ENCODE assay signal across 29 cellular contexts in genomic region chr10:1655367-1655766, GRCh38.
"Had no signal": no experiment of that assay in that cellular context is flagged by ENCODE, and none has a peak within 500 bp of the region (broad histone marks: within the 10 kb centered on the region; RNA-seq: fewer than 3 reads in every experiment).

No MANE protein-coding gene starts in this region.

- FAIRE-seq: astrocyte, bronchial epithelial cell, frontal cortex had no signal

- H3K36me3 ChIP-seq: brain microvascular endothelial cell, esophagus muscularis mucosa, WERI-Rb-1 had no signal

- ATAC-seq: activated CD4-positive, CD25-positive, alpha-beta regulatory T cell treated with anti-CD3 and anti-CD28 coated beads, Interleukin-2, amount 50 U/mL, for 24 hours; activated CD8-positive, alpha-beta T cell treated with anti-CD3 and anti-CD28 coated beads for 36 hours; activated T-cell treated with anti-CD3 and anti-CD28 coated beads, Interleukin-2, amount 50 U/mL, for 4 hours; activated T-helper 17 cell treated with anti-CD3 and anti-CD28 coated beads, Interleukin-2, amount 50 U/mL, for 72 hours; effector memory CD8-positive, alpha-beta T cell; T-helper 17 cell had no signal

- H3K27ac ChIP-seq: brain microvascular endothelial cell, coronary artery, dorsolateral prefrontal cortex, esophagus muscularis mucosa, WERI-Rb-1 had no signal

- H3K9me3 ChIP-seq: esophagus muscularis mucosa had no signal

- H3K27me3 ChIP-seq: brain microvascular endothelial cell had no signal

- DNase-seq: activated B cell treated with CpG ODN at 0.5 μM for 24 hours; activated CD4-positive, alpha-beta T cell treated with anti-CD3 and anti-CD28 coated beads for 48 hours; activated CD4-positive, alpha-beta T cell treated with anti-CD3 and anti-CD28 coated beads, Interleukin-2, amount 50 U/mL, for 1 hour; activated CD4-positive, alpha-beta T cell treated with anti-CD3 and anti-CD28 coated beads, Interleukin-2, amount 50 U/mL, for 48 hours; activated CD8-positive, alpha-beta memory T cell treated with anti-CD3 and anti-CD28 coated beads for 24 hours; activated CD8-positive, alpha-beta T cell treated with anti-CD3 and anti-CD28 coated beads for 36 hours; activated effector memory CD4-positive, alpha-beta T cell treated with Interleukin-2 at 50 U/mL for 16 hours; activated gamma-delta T cell treated with Interleukin-2 at 50 U/mL for 16 hours; activated naive CD4-positive, alpha-beta T cell treated with anti-CD3 and anti-CD28 coated beads, Interleukin-2, amount 50 U/mL, for 16 hours; activated naive CD4-positive, alpha-beta T cell treated with Interleukin-2 at 50 U/mL for 16 hours; activated T-cell treated with anti-CD3 and anti-CD28 coated beads, Interleukin-2, amount 50 U/mL, for 4 hours; amniotic stem cell; anterior cingulate cortex; brain microvascular endothelial cell; effector CD4-positive, alpha-beta T cell; effector memory CD8-positive, alpha-beta T cell; erythroblast; T-helper 1 cell; T-helper 17 cell; T1000; WERI-Rb-1 had no signal

- H3K4me1 ChIP-seq: esophagus muscularis mucosa had no signal

- H3K4me3 ChIP-seq: coronary artery, dorsolateral prefrontal cortex, esophagus muscularis mucosa had no signal
